ENCODE assay signal across 19 cellular contexts in the genomic region with DNA sequence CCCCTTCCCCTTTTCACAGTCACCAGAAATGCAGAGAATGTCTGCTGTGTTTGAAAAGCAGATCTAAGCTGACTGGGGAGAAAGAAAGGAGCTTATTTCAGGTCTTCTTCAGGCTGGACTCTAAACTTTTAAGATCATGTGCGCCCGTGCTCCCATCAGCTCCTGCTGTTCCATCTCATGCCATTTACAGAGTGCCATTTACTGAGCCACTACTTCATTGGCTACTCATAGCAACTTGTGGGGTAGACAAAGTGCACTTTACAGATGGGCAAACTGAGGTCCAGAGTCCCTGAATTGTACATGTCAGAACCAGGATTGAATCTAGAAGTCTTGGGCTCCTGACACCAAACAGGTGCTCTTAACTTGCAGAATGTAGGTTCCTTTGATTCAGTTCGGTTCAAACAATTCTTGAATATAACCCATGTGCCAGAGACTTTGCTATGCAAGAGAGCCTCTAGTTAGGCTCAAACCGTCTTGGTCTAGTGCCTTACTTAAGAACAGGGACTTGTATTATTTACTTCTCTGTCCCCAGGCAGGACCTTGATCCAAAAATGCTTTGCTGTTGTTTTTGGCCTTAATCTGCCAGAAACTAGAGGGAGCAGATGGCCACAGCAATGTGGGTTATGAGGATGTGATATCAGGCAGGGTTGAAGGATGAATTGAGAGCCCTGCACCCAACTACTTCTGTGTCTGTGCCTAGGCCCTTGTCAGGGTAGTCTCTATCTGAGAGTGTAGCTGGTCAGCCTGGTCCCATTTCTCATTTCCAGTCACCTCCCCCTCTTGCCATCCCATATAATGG. TPM values are rescaled to one million over a fixed set of nuclear protein-coding genes. Genes with fewer than 3 reads are reported as not detected.
DNase-seq lines count a peak whose midpoint lies in the region; ATAC-seq and TF ChIP-seq lines count a peak whose summit lies in the region.
"Had no signal": no experiment of that assay in that cellular context is flagged by ENCODE, and none has a peak within 500 bp of the region (broad histone marks: within the 10 kb centered on the region; RNA-seq: fewer than 3 reads in every experiment).

No MANE protein-coding gene starts in this region.

- no peaks in the 10 kb centered on the region for H3K27me3 ChIP-seq in right atrium auricular region
- H3K27me3 ChIP-seq: esophagus squamous epithelium, left lung, suprapubic skin had no signal

- H3K4me3 ChIP-seq in right atrium auricular region = no peak overlapping the region
- H3K4me3 ChIP-seq: esophagus squamous epithelium, left lung, mucosa of descending colon, suprapubic skin had no signal

- peaks cover 0 to 57% of the 10 kb centered on the region in 2 donors for H3K4me1 ChIP-seq in right atrium auricular region

- no peaks in the 10 kb centered on the region for H3K27me3 Mint-ChIP-seq in central memory CD8-positive, alpha-beta T cell

- peaks cover 74% of the 10 kb centered on the region for H3K4me1 Mint-ChIP-seq in central memory CD8-positive, alpha-beta T cell

- H3K36me3 Mint-ChIP-seq in central memory CD8-positive, alpha-beta T cell (ENCODE audit: insufficient read depth) = peaks cover 8% of the 10 kb centered on the region

- H3K36me3 ChIP-seq in right atrium auricular region = no peaks in the 10 kb centered on the region
- H3K36me3 ChIP-seq: left lung, suprapubic skin had no signal

- H3K27ac Mint-ChIP-seq in central memory CD8-positive, alpha-beta T cell (ENCODE audit: low read depth) = peak overlapping the region; percentile 41
- H3K27ac Mint-ChIP-seq: activated naive CD4-positive, alpha-beta T cell treated with anti-CD3 and anti-CD28 coated beads for 36 hours; HFFc6 had no signal

- intact Hi-C loops in Right ventricle myocardium superior (cut with DNase I) = no loop called here

- ATAC-seq in Right ventricle myocardium superior (ENCODE audit: poor library complexity) (peak; percentile 63), left lobe of liver (peak; percentile 11), HG03521 (IDR thresholded peaks at IDR 0.05; ENCODE audit: unreplicated experiment) (no peak)
- ATAC-seq in central memory CD8-positive, alpha-beta T cell (replicated peaks; ENCODE audit: extremely low read depth, poor library complexity, severe bottlenecking) = no peak
- ATAC-seq: left lung, mucosa of descending colon had no signal

- no peak for DNase-seq in Right ventricle myocardium superior
- DNase-seq in right atrium auricular region (ENCODE audit: low spot score) = no peak
- no peak for DNase-seq in central memory CD8-positive, alpha-beta T cell (ENCODE audit: low spot score in 2 of 2)
- no peak for DNase-seq in left lobe of liver (ENCODE audit: low spot score)
- no peak for DNase-seq in NCI-H2107 treated with DMSO at 0.1 percent for 48 hours (lab: John Stamatoyannopoulos, UW; ENCODE audit: unreplicated experiment)
- no peak for DNase-seq in NAMALWA (ENCODE audit: low spot score)
- DNase-seq in stimulated activated CD4-positive, alpha-beta T cell treated with anti-CD3 and anti-CD28 coated beads, Interleukin-2, amount 100 ng/mL, for 24 hours = no peak
- DNase-seq: activated CD4-positive, alpha-beta T cell treated with anti-CD3 and anti-CD28 coated beads, Interleukin-2, amount 50 U/mL, for 4 hours; activated naive CD4-positive, alpha-beta T cell treated with anti-CD3 and anti-CD28 coated beads for 36 hours; effector memory CD4-positive, alpha-beta T cell; esophagus squamous epithelium; HFFc6; left lung; mucosa of descending colon; NCI-H1694 treated with DMSO at 0.1 percent for 48 hours; NCI-H226 had no signal

- no peaks in the 10 kb centered on the region for H3K9me3 ChIP-seq in right atrium auricular region
- H3K9me3 ChIP-seq: esophagus squamous epithelium, left lung, mucosa of descending colon, suprapubic skin had no signal

- H3K9me3 Mint-ChIP-seq in central memory CD8-positive, alpha-beta T cell = no peaks in the 10 kb centered on the region
- H3K9me3 Mint-ChIP-seq: activated naive CD4-positive, alpha-beta T cell treated with anti-CD3 and anti-CD28 coated beads for 36 hours; HFFc6 had no signal

- no peak overlapping the region for H3K4me3 Mint-ChIP-seq in central memory CD8-positive, alpha-beta T cell
- H3K4me3 Mint-ChIP-seq: activated naive CD4-positive, alpha-beta T cell treated with anti-CD3 and anti-CD28 coated beads for 36 hours; HFFc6 had no signal

- no peak for TF ChIP-seq CTCF in right atrium auricular region (IDR thresholded peaks at IDR 0.05)

- H3K27ac ChIP-seq in right atrium auricular region = no peak overlapping the region
- H3K27ac ChIP-seq: C4-2B, esophagus squamous epithelium, left lung, suprapubic skin had no signal

RNA-seq across cellular contexts. Expression of a gene that starts 56.4 kb away (rescaled TPM):
- total RNA-seq in Right ventricle myocardium superior (105 TPM), right atrium auricular region (10 to 100 TPM; 74.2 to 86.4 TPM), left lobe of liver (26.8 TPM)

Comparison
In these comparisons a context has a peak if more than half of its experiments do, and no peak if none do; other contexts are left out.
1. ATAC-seq: peak in Right ventricle myocardium superior (single experiment) and left lobe of liver (single experiment); none in central memory CD8-positive, alpha-beta T cell (single experiment) and HG03521 (single experiment).